ENCODE assay signal across 1 cellular context in genomic region chr12:806116-806805, GRCh38.
TF ChIP-seq lines count a peak whose summit lies in the region.

No MANE protein-coding gene starts in this region.

TF ChIP-seq in HEK293, 187 proteins besides CTCF, POLR2A, EP300 and RAD21 (continued from another document and continues in another):
- TF ChIP-seq PRDM6 (tag by site-specific recombination; IDR thresholded peaks at IDR 0.05): peak; percentile 100
- no peak for TF ChIP-seq ZNF157 (tag by site-specific recombination; IDR thresholded peaks at IDR 0.05)
- no peak for TF ChIP-seq ZNF707 (tag by site-specific recombination; IDR thresholded peaks at IDR 0.05)
- TF ChIP-seq ZNF558 (tag by site-specific recombination; IDR thresholded peaks at IDR 0.05): peak; percentile 76
- no peak for TF ChIP-seq ZNF426 (tag by site-specific recombination; IDR thresholded peaks at IDR 0.05)
- TF ChIP-seq ZNF658 (tag by site-specific recombination; IDR thresholded peaks at IDR 0.05): no peak
- no peak for TF ChIP-seq YY1 (tag by site-specific recombination; IDR thresholded peaks at IDR 0.05)
- no peak for TF ChIP-seq ZNF549 (tag by site-specific recombination; IDR thresholded peaks at IDR 0.05)
- no peak for TF ChIP-seq ZNF473 (tag by site-specific recombination; IDR thresholded peaks at IDR 0.05)
- no peak for TF ChIP-seq ZNF16 (tag by site-specific recombination; IDR thresholded peaks at IDR 0.05; ENCODE audit: low read depth)
- peak; percentile 83 for TF ChIP-seq KLF1 (tag by site-specific recombination; IDR thresholded peaks at IDR 0.05)
- TF ChIP-seq PATZ1 (tag by site-specific recombination; IDR thresholded peaks at IDR 0.05): peak; percentile 82
- TF ChIP-seq ZNF292 (tag by site-specific recombination; IDR thresholded peaks at IDR 0.05; ENCODE audit: borderline replicate concordance, low read depth): no peak
- peak; percentile 99 for TF ChIP-seq ZXDB (tag by site-specific recombination; IDR thresholded peaks at IDR 0.05)
- TF ChIP-seq ZNF391 (tag by site-specific recombination; IDR thresholded peaks at IDR 0.05; ENCODE audit: borderline replicate concordance, low read depth): peak; percentile 98
- no peak for TF ChIP-seq SCRT2 (tag by site-specific recombination; IDR thresholded peaks at IDR 0.05)
- no peak for TF ChIP-seq ZIC2 (tag by site-specific recombination; IDR thresholded peaks at IDR 0.05)
- TF ChIP-seq ZNF404 (tag by site-specific recombination; IDR thresholded peaks at IDR 0.05): 0 out of 2 replicates have a peak, but pooled peaks have one; percentile 12
- TF ChIP-seq ZNF837 (tag by site-specific recombination; IDR thresholded peaks at IDR 0.05): no peak
- TF ChIP-seq ZBTB7A (tag by site-specific recombination; IDR thresholded peaks at IDR 0.05; ENCODE audit: low read depth): no peak
- TF ChIP-seq ZNF747 (tag by site-specific recombination; IDR thresholded peaks at IDR 0.05): no peak
- TF ChIP-seq ZSCAN18 (tag by site-specific recombination; IDR thresholded peaks at IDR 0.05): no peak
- TF ChIP-seq RBAK (tag by site-specific recombination; IDR thresholded peaks at IDR 0.05): no peak
- no peak for TF ChIP-seq ELK4 (IDR thresholded peaks at IDR 0.05; ENCODE audit: borderline replicate concordance, low read depth, low read length)
- peak; percentile 48; the same call in 1 of the 2 replicates for TF ChIP-seq TCF7L2 (IDR thresholded peaks at IDR 0.05; ENCODE audit: borderline replicate concordance, low read depth, low read length)
- no peak for TF ChIP-seq ZNF175 (tag by site-specific recombination; IDR thresholded peaks at IDR 0.05)
- TF ChIP-seq ZNF302 (tag by site-specific recombination; IDR thresholded peaks at IDR 0.05; ENCODE audit: low read depth): no peak
- peak; percentile 96 for TF ChIP-seq TRIM28 (IDR thresholded peaks at IDR 0.05; ENCODE audit: borderline replicate concordance, low read length)
- no peak for TF ChIP-seq ZNF121 (tag by site-specific recombination; IDR thresholded peaks at IDR 0.05)
- TF ChIP-seq ZNF354C (tag by site-specific recombination; IDR thresholded peaks at IDR 0.05; ENCODE audit: borderline replicate concordance, low read depth): no peak
- peak; percentile 27; the same call in 1 of the 2 replicates for TF ChIP-seq ZBTB17 (tag by site-specific recombination; IDR thresholded peaks at IDR 0.05)
- no peak for TF ChIP-seq ZNF280D (tag by site-specific recombination; IDR thresholded peaks at IDR 0.05)
- TF ChIP-seq ZNF2 (tag by site-specific recombination; IDR thresholded peaks at IDR 0.05): peak; percentile 87
- TF ChIP-seq ZBTB49 (tag by site-specific recombination; IDR thresholded peaks at IDR 0.05; ENCODE audit: low read depth): peak; percentile 91; the same call in 1 of the 2 replicates
- peak; percentile 60 for TF ChIP-seq GLIS1 (tag by site-specific recombination; IDR thresholded peaks at IDR 0.05)
- TF ChIP-seq ZNF324 (tag by site-specific recombination; IDR thresholded peaks at IDR 0.05): peak; percentile 79
- TF ChIP-seq ZNF777 (tag by site-specific recombination; IDR thresholded peaks at IDR 0.05; ENCODE audit: borderline replicate concordance): no peak
- no peak for TF ChIP-seq ZNF37A (tag by site-specific recombination; IDR thresholded peaks at IDR 0.05)
- TF ChIP-seq ZSCAN23 (tag by site-specific recombination; IDR thresholded peaks at IDR 0.05): peak; percentile 97
- TF ChIP-seq ZBTB44 (tag by site-specific recombination; IDR thresholded peaks at IDR 0.05): peak; percentile 20; the same call in 1 of the 2 replicates
- peak; percentile 95 for TF ChIP-seq ZNF664 (tag by site-specific recombination; IDR thresholded peaks at IDR 0.05)
- peak; percentile 99 for TF ChIP-seq ZEB2 (tag by site-specific recombination; IDR thresholded peaks at IDR 0.05)
- peak; percentile 84; the same call in 1 of the 2 replicates for TF ChIP-seq ZNF692 (tag by site-specific recombination; IDR thresholded peaks at IDR 0.05)
- peak; percentile 55; the same call in 1 of the 2 replicates for TF ChIP-seq ZNF19 (tag by site-specific recombination; IDR thresholded peaks at IDR 0.05; ENCODE audit: low read depth)
- peak; percentile 28; the same call in 1 of the 2 replicates for TF ChIP-seq SP2 (tag by site-specific recombination; IDR thresholded peaks at IDR 0.05)
- no peak; the same call in 1 of the 2 replicates for TF ChIP-seq ZBTB8A (tag by site-specific recombination; IDR thresholded peaks at IDR 0.05)
